ENCODE assay signal across 8 cellular contexts in the genomic region with DNA sequence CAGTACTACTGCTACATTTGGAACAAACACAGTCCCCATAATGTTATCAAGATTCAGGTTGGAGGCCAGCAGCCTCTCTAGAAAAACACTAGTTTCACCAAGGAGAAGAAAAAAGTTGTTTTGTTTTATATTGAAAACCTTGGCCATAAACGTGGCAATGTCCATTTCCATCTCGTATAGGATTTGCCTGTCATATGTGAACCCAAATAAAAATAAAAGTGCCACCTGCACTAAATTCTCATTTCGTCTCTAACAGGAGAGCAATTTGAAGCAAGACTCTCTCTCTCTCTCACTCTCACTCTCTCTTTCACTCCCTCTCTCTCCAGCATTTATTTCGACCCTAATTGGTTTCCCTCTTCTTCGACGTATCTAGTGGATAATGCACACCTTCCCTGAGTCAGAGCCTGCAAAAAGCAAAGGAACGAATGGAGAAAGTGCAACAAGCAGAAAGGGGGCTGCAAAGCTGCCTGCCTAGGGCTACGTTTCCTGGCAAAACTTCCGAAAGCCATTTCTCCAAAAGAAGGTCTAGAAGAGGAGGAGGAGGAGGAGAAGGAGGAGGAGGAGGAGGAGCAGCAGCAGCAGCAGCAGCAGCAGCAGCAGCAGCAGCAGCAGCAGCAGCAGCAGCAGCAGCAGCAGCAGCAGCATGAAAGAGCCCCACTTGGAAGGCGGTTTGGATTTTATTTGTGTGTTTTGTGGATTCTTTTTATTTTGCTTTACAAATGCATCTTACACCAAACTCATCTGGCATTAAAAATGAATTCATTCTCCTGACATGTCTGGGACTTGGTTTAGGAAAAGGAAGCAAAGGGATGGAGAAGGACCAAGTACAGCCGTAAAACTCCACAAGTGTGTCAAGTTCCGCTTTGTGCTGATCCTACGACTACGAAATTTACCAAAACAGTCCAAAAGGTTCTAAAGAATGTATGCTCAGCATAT. TPM values are rescaled to one million over a fixed set of nuclear protein-coding genes. Genes with fewer than 3 reads are reported as not detected.
DNase-seq lines count a peak whose midpoint lies in the region; ATAC-seq and TF ChIP-seq lines count a peak whose summit lies in the region.

No MANE protein-coding gene starts in this region.

- TF ChIP-seq CTCF in breast epithelium (IDR thresholded peaks at IDR 0.05): no peak
- TF ChIP-seq CTCF in mesothelial cell of epicardium (IDR thresholded peaks at IDR 0.05; ENCODE audit: unreplicated experiment): no peak

- intact Hi-C loops in breast epithelium (cut with DNase I; ENCODE audit: low total_unique reads): no loop called here

- H3K9ac ChIP-seq in HUES6 (ENCODE audit: low read length): peak overlapping the region; percentile 41

- no peak for TF ChIP-seq POLR2A in breast epithelium (IDR thresholded peaks at IDR 0.05)

- H3K4me3 ChIP-seq in ACC112 (ENCODE audit: low read depth, low read length): peak overlapping the region; percentile 83
- H3K4me3 ChIP-seq in HUES6 (ENCODE audit: low read depth, low read length): peak overlapping the region; percentile 72
- peak overlapping the region; percentile 60 to 83 (median 75) for H3K4me3 ChIP-seq in breast epithelium

- H3K9me3 ChIP-seq in HUES6 (ENCODE audit: control insufficient read depth, insufficient read depth, low read depth, low read length): no peaks in the 10 kb centered on the region
- H3K9me3 ChIP-seq in breast epithelium: no peaks in the 10 kb centered on the region

- H3K9me3 Mint-ChIP-seq in mesothelial cell of epicardium: no peaks in the 10 kb centered on the region

- H3K4me1 Mint-ChIP-seq in mesothelial cell of epicardium: peaks cover 55% of the 10 kb centered on the region

- H2AFZ ChIP-seq in ACC112 (ENCODE audit: low read length, unreplicated experiment): peak overlapping the region; percentile 43

- DNase-seq in breast epithelium (ENCODE audit: low spot score in 2 of 2): no peak
- DNase-seq in mesothelial cell of epicardium (ENCODE audit: low spot score in 2 of 2, unreplicated experiment in 2 of 2): no peak
- no peak for DNase-seq in SW480 (ENCODE audit: low spot score)
- no peak for DNase-seq in NCI-H345 (lab: John Stamatoyannopoulos, UW)

- H3K79me2 ChIP-seq in ACC112 (ENCODE audit: control insufficient read depth, insufficient read depth, low read length, unreplicated experiment): peaks cover 39% of the 10 kb centered on the region

- peaks cover 11% of the 10 kb centered on the region for H3K4me1 ChIP-seq in ACC112 (ENCODE audit: control insufficient read depth, insufficient read depth, low read length, unreplicated experiment)
- peaks cover 58% of the 10 kb centered on the region for H3K4me1 ChIP-seq in HUES6 (ENCODE audit: control insufficient read depth, insufficient read depth, low read length)
- no peaks in the 10 kb centered on the region for H3K4me1 ChIP-seq in breast epithelium

- peak overlapping the region; percentile 64; the same call in 1 of the 2 replicates for H3K27ac ChIP-seq in ACC112 (ENCODE audit: low read depth, low read length)
- H3K27ac ChIP-seq in HUES6 (ENCODE audit: low read depth, low read length): peak overlapping the region; percentile 10; the same call in 1 of the 2 replicates
- H3K27ac ChIP-seq in breast epithelium: peak overlapping the region; percentile 17 to 38

- no peaks in the 10 kb centered on the region for H3K36me3 Mint-ChIP-seq in mesothelial cell of epicardium

- no peaks in the 10 kb centered on the region for H3K27me3 ChIP-seq in ACC112 (ENCODE audit: insufficient read depth, low read length)
- no peaks in the 10 kb centered on the region for H3K27me3 ChIP-seq in HUES6 (ENCODE audit: control insufficient read depth, insufficient read depth, low read length)
- no peaks in the 10 kb centered on the region for H3K27me3 ChIP-seq in breast epithelium

- H3K4me3 Mint-ChIP-seq in mesothelial cell of epicardium: peak overlapping the region; percentile 91

- H3K27ac Mint-ChIP-seq in mesothelial cell of epicardium: peak overlapping the region; percentile 74

- H3K36me3 ChIP-seq in ACC112 (ENCODE audit: insufficient read depth, low read length) (0 out of 2 replicates have a peak, but pooled peaks cover 3% of the 10 kb centered on the region), HUES6 (ENCODE audit: control insufficient read depth, insufficient read depth, low read length) (peaks cover 16% of the 10 kb centered on the region), breast epithelium (no peaks in the 10 kb centered on the region)

- H3K27me3 Mint-ChIP-seq in mesothelial cell of epicardium (ENCODE audit: low read depth): no peaks in the 10 kb centered on the region

- ATAC-seq in GM18867 (IDR thresholded peaks at IDR 0.05; ENCODE audit: unreplicated experiment) (no peak), GM18861 (IDR thresholded peaks at IDR 0.05; ENCODE audit: unreplicated experiment) (no peak)

RNA-seq across cellular contexts. Expression of a gene that starts 2.1 kb away (rescaled TPM):
- 100 to 1,000 TPM in 2 of 3 donors, 10 to 100 TPM in 1; 79.6 to 133 (median 114) TPM for total RNA-seq in breast epithelium
- 210 to 224 TPM (median 218 TPM) in 3 replicates for total RNA-seq in mesothelial cell of epicardium

Comparison
In these comparisons a context has a peak if more than half of its experiments do, and no peak if none do; other contexts are left out.
1. H3K27ac ChIP-seq: peak in every context shown above with its lines; median percentile 64 in ACC112; 28 in breast epithelium; 10 in HUES6.